18 cellular contexts compared by ENCODE assay signal in the genomic region with DNA sequence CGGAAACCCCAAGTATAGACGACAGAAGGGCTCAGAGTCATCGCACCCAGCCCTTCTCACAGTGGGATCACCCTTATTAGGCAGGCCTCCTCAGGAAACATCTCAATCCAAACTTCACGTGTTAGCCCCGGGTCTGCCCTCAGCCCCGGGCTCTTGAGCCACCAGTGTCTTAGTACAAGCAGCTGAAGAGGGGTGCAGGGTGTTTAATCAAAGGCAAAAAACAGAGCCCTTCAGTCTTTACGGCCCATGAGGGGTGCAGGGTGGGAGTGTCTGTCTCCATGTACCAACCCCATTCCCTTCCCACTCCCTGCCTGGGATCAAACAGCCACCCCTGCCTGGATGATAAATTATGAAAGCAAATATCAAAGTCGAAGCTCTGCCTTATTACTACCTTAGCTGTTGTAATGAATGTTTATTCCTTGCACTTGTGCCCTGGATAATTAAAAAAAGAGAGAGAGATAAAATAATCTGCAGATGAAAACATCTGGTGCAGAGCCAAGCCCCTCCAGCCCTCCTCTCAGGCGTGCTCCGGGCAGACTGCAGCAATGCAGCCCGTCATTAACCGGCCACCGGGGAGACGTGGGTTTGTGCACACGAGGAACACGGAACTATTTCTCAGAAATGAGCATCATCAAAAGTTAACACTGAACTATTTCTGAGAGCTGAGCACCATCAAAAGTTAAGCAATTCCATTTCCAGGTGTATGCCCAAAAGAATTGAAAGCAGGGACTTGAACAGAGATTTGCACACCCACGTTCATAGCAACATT.
DNase-seq lines count a peak whose midpoint lies in the region; ATAC-seq and TF ChIP-seq lines count a peak whose summit lies in the region.
"Had no signal": no experiment of that assay in that cellular context is flagged by ENCODE, and none has a peak within 500 bp of the region (broad histone marks: within the 10 kb centered on the region; RNA-seq: fewer than 3 reads in every experiment).

No MANE protein-coding gene starts in this region.

- H3K4me3 ChIP-seq in lung, result no peak overlapping the region
- H3K4me3 ChIP-seq: HAP-1 had no signal

- ATAC-seq in lung (ENCODE audit: insufficient read depth, low FRiP score), result no peak
- ATAC-seq in GM21528 (IDR thresholded peaks at IDR 0.05; ENCODE audit: low FRiP score, unreplicated experiment), result no peak
- ATAC-seq: HepG2 had no signal

- H3K4me1 ChIP-seq in lung (ENCODE audit: control insufficient read depth in 2 of 2, insufficient read depth in 2 of 2, low read length in 2 of 2), result no peaks in the 10 kb centered on the region
- H3K4me1 ChIP-seq: BE2C, HAP-1 had no signal

- peaks cover 46% of the 10 kb centered on the region for H3K9me3 Mint-ChIP-seq in osteocyte (ENCODE audit: unreplicated experiment)

- peaks cover 0 to 5% of the 10 kb centered on the region in 2 donors for H3K9me3 ChIP-seq in lung (ENCODE audit: control insufficient read depth in 2 of 2, insufficient read depth in 1 of 2, low read length in 1 of 2)
- H3K9me3 ChIP-seq: BE2C, HAP-1 had no signal

- H3K36me3 Mint-ChIP-seq in osteocyte (ENCODE audit: unreplicated experiment), result no peaks in the 10 kb centered on the region

- no peaks in the 10 kb centered on the region for H3K27me3 Mint-ChIP-seq in osteocyte (ENCODE audit: unreplicated experiment)
- H3K27me3 Mint-ChIP-seq: CD4-positive, alpha-beta memory T cell had no signal

- no peaks in the 10 kb centered on the region for H3K36me3 ChIP-seq in lung (ENCODE audit: control insufficient read depth in 2 of 2, insufficient read depth in 2 of 2, low read length in 2 of 2)
- H3K36me3 ChIP-seq: BE2C, HAP-1 had no signal

- 57 to 80% methylated on average over 17 of the region's 17 CpGs for WGBS in lung, 2 donors

- H3K4me3 Mint-ChIP-seq in osteocyte (ENCODE audit: unreplicated experiment), result no peak overlapping the region
- H3K4me3 Mint-ChIP-seq: CD4-positive, alpha-beta memory T cell; HFFc6 had no signal

- no peak overlapping the region for H3K27ac Mint-ChIP-seq in osteocyte (ENCODE audit: unreplicated experiment)
- H3K27ac Mint-ChIP-seq: CD4-positive, alpha-beta memory T cell; HFFc6 had no signal

- no peaks in the 10 kb centered on the region for H3K4me1 Mint-ChIP-seq in osteocyte (ENCODE audit: unreplicated experiment)

- H3K27ac ChIP-seq in lung (ENCODE audit: low read depth in 1 of 2, low read length in 1 of 2), result no peak overlapping the region
- H3K27ac ChIP-seq: C4-2B had no signal

- no peak for TF ChIP-seq CTCF in lung (IDR thresholded peaks at IDR 0.05; ENCODE audit: control extremely low read depth, extremely low read depth)
- no peak for TF ChIP-seq CTCF in osteocyte (IDR thresholded peaks at IDR 0.05)

- no peaks in the 10 kb centered on the region for H3K27me3 ChIP-seq in lung (ENCODE audit: control insufficient read depth, insufficient read depth)
- H3K27me3 ChIP-seq: BE2C had no signal

- DNase-seq in activated CD8-positive, alpha-beta memory T cell treated with anti-CD3 and anti-CD28 coated beads for 24 hours, result peak; percentile 28
- DNase-seq in activated CD8-positive, alpha-beta memory T cell treated with anti-CD3 and anti-CD28 coated beads, Interleukin-2, amount 50 U/mL, for 4 hours, result no peak
- DNase-seq in lung (ENCODE audit: low spot score), result peak; percentile 13
- peak; percentile 79 for DNase-seq in osteocyte (ENCODE audit: extremely low spot score, unreplicated experiment)
- DNase-seq in cerebellum (ENCODE audit: low spot score), result no peak
- DNase-seq in activated effector memory CD4-positive, alpha-beta T cell treated with Interleukin-2 at 50 U/mL for 16 hours, result no peak
- DNase-seq: ACHN; BE2C; CD4-positive, alpha-beta memory T cell; COR-L47; DMS153; DMS79 treated with DMSO at 0.1 percent for 48 hours; EL; HFFc6 had no signal

Comparison
In these comparisons a context has a peak if more than half of its experiments do, and no peak if none do; other contexts are left out.
1. DNase-seq: peak in activated CD8-positive, alpha-beta memory T cell treated with anti-CD3 and anti-CD28 coated beads for 24 hours (single experiment), lung (single experiment) and osteocyte (single experiment); none in activated CD8-positive, alpha-beta memory T cell treated with anti-CD3 and anti-CD28 coated beads, Interleukin-2, amount 50 U/mL, for 4 hours (single experiment), cerebellum (single experiment) and activated effector memory CD4-positive, alpha-beta T cell treated with Interleukin-2 at 50 U/mL for 16 hours (single experiment).